Comparison of ENCODE assay signal across 8 cellular contexts in the genomic region with DNA sequence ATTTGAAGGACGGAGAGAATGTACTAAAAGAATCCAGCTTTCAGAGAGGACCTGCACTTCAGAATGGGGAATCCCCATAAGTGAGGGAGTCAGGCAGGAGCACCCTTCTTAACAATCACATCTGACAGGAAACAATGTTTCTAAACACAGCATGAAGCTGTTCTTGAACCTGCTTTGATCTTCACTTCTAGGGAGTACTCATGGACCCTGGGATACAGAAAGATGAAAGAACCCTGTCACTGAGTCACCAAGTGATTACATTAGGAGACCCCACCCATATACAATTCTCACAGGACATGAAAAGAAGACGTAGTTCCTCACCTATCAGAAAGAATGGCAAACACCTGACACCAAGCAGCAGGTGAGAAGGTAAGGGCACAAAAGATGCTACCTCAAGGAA.
"Had no signal": no experiment of that assay in that cellular context is flagged by ENCODE, and none has a peak within 500 bp of the region (broad histone marks: within the 10 kb centered on the region; RNA-seq: fewer than 3 reads in every experiment).

No MANE protein-coding gene starts in this region.

- H3K36me3 ChIP-seq: HAP-1 had no signal

- H3K9me3 ChIP-seq: HAP-1 had no signal

- ATAC-seq: HepG2, K562 had no signal

- H3K4me1 ChIP-seq: HAP-1 had no signal

- H3K27ac ChIP-seq: GM23248, HL-60 had no signal

- H2AFZ ChIP-seq: GM23248 had no signal

- H3K4me3 ChIP-seq: GM23248, HAP-1, K562 had no signal

- DNase-seq: GM23248, GOT3, H7, KG1 had no signal

- H3K9ac ChIP-seq: GM23248 had no signal
